1 cellular context compared by ENCODE assay signal in the genomic region with DNA sequence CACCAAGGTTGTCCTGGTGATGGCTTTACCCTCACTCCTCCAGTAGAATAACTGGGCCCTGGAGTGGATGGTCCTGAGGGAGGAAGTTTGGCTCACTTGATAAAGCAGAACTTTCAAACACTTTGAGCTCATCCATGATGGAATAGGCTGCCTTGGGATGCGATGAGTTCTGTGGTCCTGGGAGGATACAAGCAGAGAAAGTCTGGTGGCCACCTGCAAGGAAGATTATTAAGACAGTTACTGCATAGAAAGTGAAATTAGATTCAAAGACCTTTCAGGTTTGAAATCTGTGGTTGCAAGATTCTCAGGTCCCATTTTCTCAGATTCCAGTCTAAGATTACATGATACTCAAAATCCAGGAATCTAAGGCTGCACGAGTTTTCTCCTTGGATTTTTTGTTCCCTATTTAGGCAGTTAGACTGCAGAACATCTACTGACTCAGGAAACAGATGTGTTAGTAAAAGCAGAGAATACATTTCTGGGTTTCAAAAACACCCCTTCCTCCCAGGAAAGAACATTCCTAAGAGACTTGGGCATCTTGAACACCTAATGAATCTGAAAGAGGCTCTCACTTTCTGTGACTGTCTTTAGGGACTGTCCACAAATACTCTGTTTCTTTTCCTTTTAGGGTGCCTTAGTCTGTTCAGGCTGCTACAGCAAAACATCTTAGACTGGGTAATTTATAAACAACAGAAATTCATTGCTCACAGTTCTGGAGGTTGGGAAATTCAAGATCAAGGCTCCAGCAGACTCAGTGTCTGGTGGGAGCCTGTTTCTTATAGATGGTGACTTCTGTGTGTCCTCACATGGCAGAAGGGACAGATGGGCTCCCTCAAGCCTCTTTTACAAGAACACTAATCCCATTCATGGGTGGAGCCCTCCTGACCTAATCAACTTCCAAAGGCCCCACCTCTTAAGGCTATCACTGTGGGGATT.
TF ChIP-seq lines count a peak whose summit lies in the region.

No MANE protein-coding gene starts in this region.

TF ChIP-seq in WTC11, 78 proteins besides CTCF, POLR2A, EP300 and RAD21 (continued from another document):
- TF ChIP-seq, protein P1, sequence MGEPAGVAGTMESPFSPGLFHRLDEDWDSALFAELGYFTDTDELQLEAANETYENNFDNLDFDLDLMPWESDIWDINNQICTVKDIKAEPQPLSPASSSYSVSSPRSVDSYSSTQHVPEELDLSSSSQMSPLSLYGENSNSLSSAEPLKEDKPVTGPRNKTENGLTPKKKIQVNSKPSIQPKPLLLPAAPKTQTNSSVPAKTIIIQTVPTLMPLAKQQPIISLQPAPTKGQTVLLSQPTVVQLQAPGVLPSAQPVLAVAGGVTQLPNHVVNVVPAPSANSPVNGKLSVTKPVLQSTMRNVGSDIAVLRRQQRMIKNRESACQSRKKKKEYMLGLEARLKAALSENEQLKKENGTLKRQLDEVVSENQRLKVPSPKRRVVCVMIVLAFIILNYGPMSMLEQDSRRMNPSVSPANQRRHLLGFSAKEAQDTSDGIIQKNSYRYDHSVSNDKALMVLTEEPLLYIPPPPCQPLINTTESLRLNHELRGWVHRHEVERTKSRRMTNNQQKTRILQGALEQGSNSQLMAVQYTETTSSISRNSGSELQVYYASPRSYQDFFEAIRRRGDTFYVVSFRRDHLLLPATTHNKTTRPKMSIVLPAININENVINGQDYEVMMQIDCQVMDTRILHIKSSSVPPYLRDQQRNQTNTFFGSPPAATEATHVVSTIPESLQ (CRISPR knock-in tag; IDR thresholded peaks at IDR 0.05): no peak
